In the genomic region with DNA sequence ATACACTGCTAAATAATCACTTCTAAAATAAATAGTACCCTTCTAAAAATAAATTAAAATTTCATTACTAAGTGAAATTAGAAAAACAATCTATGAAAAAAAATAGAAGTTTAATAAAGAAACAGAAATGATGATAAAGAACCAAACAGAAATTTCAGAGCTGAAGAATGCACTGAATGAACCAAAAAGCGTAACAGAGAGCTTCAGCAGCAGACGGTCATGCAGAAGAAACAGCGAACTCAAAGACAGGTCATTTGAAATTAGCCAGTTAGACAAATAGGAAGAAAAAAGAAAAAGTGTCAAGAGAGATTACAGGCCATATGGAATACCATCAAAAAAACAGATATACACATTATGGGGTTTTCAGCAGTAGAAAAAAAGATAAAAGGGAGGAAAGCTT, we compare ENCODE assay signal across 6 cellular contexts.
"Had no signal": no experiment of that assay in that cellular context is flagged by ENCODE, and none has a peak within 500 bp of the region (broad histone marks: within the 10 kb centered on the region; RNA-seq: fewer than 3 reads in every experiment).

No MANE protein-coding gene starts in this region.

- H3K27ac ChIP-seq: HL-60, KMS-11 had no signal

- DNase-seq: IMR-90, KBM-7, KG1 had no signal

- H3K9ac ChIP-seq: KMS-11 had no signal

- FAIRE-seq: HTR-8/SVneo had no signal

- H3K4me2 ChIP-seq: KMS-11 had no signal
